8 cellular contexts compared by ENCODE assay signal in the genomic region with DNA sequence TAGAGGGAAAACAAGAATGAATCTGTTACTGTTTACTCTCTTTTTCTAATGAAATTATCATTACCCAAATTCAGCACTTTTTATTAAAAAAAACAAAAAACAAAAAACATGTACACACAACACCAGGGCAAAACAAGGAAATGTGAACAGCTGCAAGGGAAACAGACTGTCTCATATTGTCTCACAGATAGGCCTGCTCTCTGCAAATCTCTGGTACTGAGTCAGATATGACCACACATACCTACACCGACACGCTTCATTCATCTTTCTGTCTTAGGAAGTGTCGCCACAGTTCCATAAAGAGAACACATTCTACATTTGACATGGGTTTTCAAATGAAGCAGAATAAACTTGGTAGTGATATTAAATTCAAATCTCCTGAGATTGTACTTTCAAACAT.
DNase-seq lines count a peak whose midpoint lies in the region; ATAC-seq, FAIRE-seq and TF ChIP-seq lines count a peak whose summit lies in the region.

No MANE protein-coding gene starts in this region.

- TF ChIP-seq CTCF in kidney (IDR thresholded peaks at IDR 0.05; ENCODE audit: borderline replicate concordance, extremely low read depth, insufficient read depth) = no peak
- TF ChIP-seq CTCF in colonic mucosa (IDR thresholded peaks at IDR 0.05) = no peak

- no peak overlapping the region for H3K27ac ChIP-seq in kidney (ENCODE audit: low read depth in 2 of 2, low read length in 2 of 2)
- H3K27ac ChIP-seq in colonic mucosa = no peak overlapping the region

- intact Hi-C loops in kidney (cut with DNase I) (no loop called here), colonic mucosa (cut with DNase I) (no loop called here)

- H3K9me3 ChIP-seq in kidney (ENCODE audit: control insufficient read depth in 1 of 2, low read length in 2 of 2) (no peaks in the 10 kb centered on the region), colonic mucosa (no peaks in the 10 kb centered on the region)

- H3K4me1 ChIP-seq in kidney (ENCODE audit: control insufficient read depth in 1 of 2, insufficient read depth in 1 of 2, low read depth in 1 of 2, low read length in 2 of 2) = no peaks in the 10 kb centered on the region
- no peaks in the 10 kb centered on the region for H3K4me1 ChIP-seq in colonic mucosa

- H3K27me3 ChIP-seq in colonic mucosa = no peaks in the 10 kb centered on the region

- H3K9ac ChIP-seq in kidney (ENCODE audit: low read length in 2 of 2) (no peak overlapping the region), colonic mucosa (ENCODE audit: low read depth in 2 of 2, low read length in 2 of 2) (no peak overlapping the region)

- peak; percentile 94 for ATAC-seq in GM18867 (IDR thresholded peaks at IDR 0.05; ENCODE audit: unreplicated experiment)
- ATAC-seq in GM21723 (IDR thresholded peaks at IDR 0.05; ENCODE audit: unreplicated experiment) = peak; percentile 98
- peak; percentile 98 for ATAC-seq in HG03460 (IDR thresholded peaks at IDR 0.05; ENCODE audit: unreplicated experiment)

- no peak overlapping the region for H3K4me3 ChIP-seq in kidney (ENCODE audit: low read length in 2 of 2)
- H3K4me3 ChIP-seq in colonic mucosa = no peak overlapping the region

- H3K36me3 ChIP-seq in kidney (ENCODE audit: control insufficient read depth in 1 of 2, insufficient read depth in 2 of 2, low read length in 2 of 2) (no peaks in the 10 kb centered on the region), colonic mucosa (no peaks in the 10 kb centered on the region)

- FAIRE-seq in kidney (lab: Jason Lieb, UNC) = peak; percentile 38

- DNase-seq in kidney = no peak
- DNase-seq in colonic mucosa = no peak
- no peak for DNase-seq in NCI-H1105 treated with DMSO at 0.1 percent for 48 hours (lab: John Stamatoyannopoulos, UW)
- no peak for DNase-seq in NCI-H226
- no peak for DNase-seq in mucosa of gallbladder (ENCODE audit: low spot score)
